22 cellular contexts compared by ENCODE assay signal in genomic region chr5:107964722-107965121, GRCh38.
"Had no signal": no experiment of that assay in that cellular context is flagged by ENCODE, and none has a peak within 500 bp of the region (broad histone marks: within the 10 kb centered on the region; RNA-seq: fewer than 3 reads in every experiment).

No MANE protein-coding gene starts in this region.

- H3K9me3 ChIP-seq: gastrocnemius medialis, lower lobe of right lung, prostate gland, right atrium auricular region, sigmoid colon, testis, tibial nerve, upper lobe of right lung, uterus had no signal

- H3K27me3 ChIP-seq: gastrocnemius medialis, right atrium auricular region, sigmoid colon, testis, tibial nerve, upper lobe of right lung, uterus had no signal

- H3K4me3 ChIP-seq: gastrocnemius medialis, lower lobe of right lung, prostate gland, right atrium auricular region, sigmoid colon, testis, tibial nerve, upper lobe of right lung, uterus had no signal

- H3K27ac Mint-ChIP-seq: effector memory CD8-positive, alpha-beta T cell; natural killer cell; stimulated activated effector memory CD8-positive, alpha-beta T cell treated with anti-CD3 and anti-CD28 coated beads, Interleukin-12 subunit alpha, Interleukin-12 subunit beta, amount 100 ng/mL, for 72 hours had no signal

- H3K4me1 ChIP-seq: gastrocnemius medialis, lower lobe of right lung, prostate gland, sigmoid colon, testis, tibial nerve, upper lobe of right lung, uterus had no signal

- H3K27ac ChIP-seq: gastrocnemius medialis, lower lobe of right lung, prostate gland, right atrium auricular region, sigmoid colon, testis, tibial nerve, upper lobe of right lung, uterus had no signal

- H3K4me3 Mint-ChIP-seq: effector memory CD8-positive, alpha-beta T cell; natural killer cell; neural crest cell; stimulated activated effector memory CD8-positive, alpha-beta T cell treated with anti-CD3 and anti-CD28 coated beads, Interleukin-12 subunit alpha, Interleukin-12 subunit beta, amount 100 ng/mL, for 72 hours had no signal

- H3K36me3 Mint-ChIP-seq: natural killer cell; stimulated activated effector memory CD8-positive, alpha-beta T cell treated with anti-CD3 and anti-CD28 coated beads, Interleukin-12 subunit alpha, Interleukin-12 subunit beta, amount 100 ng/mL, for 72 hours had no signal

- H3K27me3 Mint-ChIP-seq: effector memory CD8-positive, alpha-beta T cell had no signal

- H3K9me3 Mint-ChIP-seq: effector memory CD8-positive, alpha-beta T cell; natural killer cell; neural crest cell; stimulated activated effector memory CD8-positive, alpha-beta T cell treated with anti-CD3 and anti-CD28 coated beads, Interleukin-12 subunit alpha, Interleukin-12 subunit beta, amount 100 ng/mL, for 72 hours had no signal

- DNase-seq: cortex of kidney; effector memory CD8-positive, alpha-beta T cell; erythroblast; gastrocnemius medialis; head of caudate nucleus; left ventricle myocardium superior; lower lobe of right lung; natural killer cell; nucleus accumbens; sigmoid colon; stimulated activated CD4-positive, alpha-beta T cell treated with anti-CD3 and anti-CD28 coated beads, Interleukin-2, amount 100 ng/mL, for 24 hours; stimulated activated CD4-positive, alpha-beta T cell treated with anti-CD3 and anti-CD28 coated beads, Interleukin-4, amount 100 ng/mL, for 24 hours; stimulated activated naive CD8-positive, alpha-beta T cell treated with anti-CD3 and anti-CD28 coated beads, Interleukin-15, Interleukin-2, amounts not matched to agents 100 U/mL and 50 U/mL, for 24 hours; substantia nigra; testis; upper lobe of right lung; uterus had no signal

- ATAC-seq: effector memory CD8-positive, alpha-beta T cell; gastrocnemius medialis; left ventricle myocardium superior; lower lobe of right lung; natural killer cell; stimulated activated effector memory CD8-positive, alpha-beta T cell treated with anti-CD3 and anti-CD28 coated beads, Interleukin-12 subunit alpha, Interleukin-12 subunit beta, amount 100 ng/mL, for 72 hours; stimulated activated naive CD8-positive, alpha-beta T cell treated with anti-CD3 and anti-CD28 coated beads, Interleukin-15, Interleukin-2, amounts not matched to agents 100 U/mL and 50 U/mL, for 24 hours; upper lobe of right lung had no signal

- H3K36me3 ChIP-seq: gastrocnemius medialis, lower lobe of right lung, prostate gland, right atrium auricular region, sigmoid colon, tibial nerve, upper lobe of right lung, uterus had no signal

- H3K4me1 Mint-ChIP-seq: stimulated activated effector memory CD8-positive, alpha-beta T cell treated with anti-CD3 and anti-CD28 coated beads, Interleukin-12 subunit alpha, Interleukin-12 subunit beta, amount 100 ng/mL, for 72 hours had no signal
